8 cellular contexts compared by ENCODE assay signal in the genomic region with DNA sequence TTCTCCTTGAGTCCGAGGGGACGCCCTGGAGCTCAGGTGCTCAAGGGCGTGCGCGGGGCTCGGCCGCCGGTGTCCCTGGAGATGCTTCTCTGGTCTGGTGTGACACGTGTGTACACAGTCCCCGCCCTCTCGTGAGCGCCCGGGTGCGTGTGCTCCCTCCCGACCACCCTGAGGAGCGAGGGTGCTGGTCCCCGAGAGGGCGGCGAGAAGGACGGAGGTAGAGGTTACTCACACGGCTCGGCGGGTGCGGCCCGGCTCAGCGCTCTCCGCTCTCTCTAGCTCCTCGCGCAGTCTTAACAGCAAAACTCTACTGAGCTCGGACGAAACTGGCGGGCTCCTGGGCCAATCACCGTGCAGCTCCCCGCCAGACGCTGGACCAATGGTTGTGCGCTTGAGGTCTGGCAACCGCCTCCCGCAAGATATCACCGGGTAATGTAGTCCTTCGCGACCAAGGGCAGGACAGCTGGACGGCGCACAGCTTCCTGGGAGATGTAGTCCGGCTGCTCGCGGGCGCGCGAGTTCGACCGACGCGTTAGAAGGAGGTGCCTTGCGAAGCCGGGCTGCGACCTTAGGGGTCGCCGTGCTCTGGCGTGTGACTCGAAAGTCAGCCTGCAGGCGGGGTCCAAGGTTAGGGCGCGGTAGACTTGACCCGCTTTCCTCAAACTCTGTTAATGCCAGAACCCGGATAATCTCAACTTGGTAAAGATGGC. TPM values are rescaled to one million over a fixed set of nuclear protein-coding genes. Genes with fewer than 3 reads are reported as not detected.
A peak's percentile ranks its signal among the peaks of the same experiment; 100 is the strongest.
DNase-seq lines count a peak whose midpoint lies in the region; ATAC-seq and TF ChIP-seq lines count a peak whose summit lies in the region.

A gene (minus strand): TSS at position 312 of the 710 bp plus-strand sequence. CDS start 2,669 bp downstream, outside the sequence.

- ATAC-seq in HG02610 (IDR thresholded peaks at IDR 0.05; ENCODE audit: unreplicated experiment) (peak; percentile 94), omental fat pad (ENCODE audit: low FRiP score) (peak; percentile 99)
- ATAC-seq in activated naive CD4-positive, alpha-beta T cell treated with anti-CD3 and anti-CD28 coated beads, Interleukin-2, amount 50 U/mL, for 72 hours, result peak; percentile 94

- H3K27ac Mint-ChIP-seq in activated naive CD4-positive, alpha-beta T cell treated with anti-CD3 and anti-CD28 coated beads, Interleukin-2, amount 50 U/mL, for 72 hours, result peak within 1 kb of the TSS; percentile 94 to 100

- DNase-seq in NCI-H1092 treated with DMSO at 0.1 percent for 48 hours (lab: John Stamatoyannopoulos, UW), result peak; percentile 97
- DNase-seq in SKM-1 (lab: John Stamatoyannopoulos, UW; ENCODE audit: unreplicated experiment), result peak; percentile 93
- DNase-seq in activated naive CD4-positive, alpha-beta T cell treated with anti-CD3 and anti-CD28 coated beads, Interleukin-2, amount 50 U/mL, for 72 hours (ENCODE audit: low spot score in 2 of 2), result peak; percentile 93 to 98
- DNase-seq in glomerular endothelial cell (ENCODE audit: extremely low read depth, low read depth, low spot score), result peak; percentile 86
- DNase-seq in omental fat pad (ENCODE audit: low spot score), result peak; percentile 88
- DNase-seq in testis, result peak; percentile 100

- H3K9me3 Mint-ChIP-seq in activated naive CD4-positive, alpha-beta T cell treated with anti-CD3 and anti-CD28 coated beads, Interleukin-2, amount 50 U/mL, for 72 hours, result no peaks in the 10 kb centered on the region

- 0% methylated on average over 23 to 62 of the region's 65 CpGs for WGBS in testis, 2 donors

- TF ChIP-seq CTCF in omental fat pad (IDR thresholded peaks at IDR 0.05), result no peak
- TF ChIP-seq CTCF in testis (IDR thresholded peaks at IDR 0.05), result peak in 1 of 3 experiments; percentile 25

- H3K27me3 ChIP-seq in testis, result no peaks in the 10 kb centered on the region

- H3K36me3 Mint-ChIP-seq in activated naive CD4-positive, alpha-beta T cell treated with anti-CD3 and anti-CD28 coated beads, Interleukin-2, amount 50 U/mL, for 72 hours, result peaks cover 20 to 31% of the 10 kb centered on the region in 2 donors

- H3K36me3 ChIP-seq in testis (ENCODE audit: low read depth, missing control alignments), result no peaks in the 10 kb centered on the region

- TF ChIP-seq POLR2A in GM10847 (IDR thresholded peaks at IDR 0.05; ENCODE audit: extremely low read depth, insufficient read length) (peak; percentile 94), testis (IDR thresholded peaks at IDR 0.05) (peak; percentile 79)

- intact Hi-C loops in testis (cut with DNase I; ENCODE audit: low total_unique reads), result no loop called here

- peak within 1 kb of the TSS; percentile 79 to 80 for H3K4me3 ChIP-seq in testis

- H3K27ac ChIP-seq in testis, result peak within 1 kb of the TSS; percentile 89 to 96

- H3K4me1 ChIP-seq in testis, result no peaks in the 10 kb centered on the region

- H3K9me3 ChIP-seq in testis, result no peaks in the 10 kb centered on the region

RNA-seq across cellular contexts. Expression of the gene that starts here (rescaled TPM):
- 100 to 1,000 TPM in 1 of 2 donors, 10 to 100 TPM in 1; 74.4 to 110 TPM for total RNA-seq in activated naive CD4-positive, alpha-beta T cell treated with anti-CD3 and anti-CD28 coated beads, Interleukin-2, amount 50 U/mL, for 72 hours
- 5.8 and 11.7 TPM in 2 replicates for total RNA-seq in glomerular endothelial cell
- total RNA-seq in omental fat pad, result 10 to 100 TPM; 14.2 to 30.4 (median 19.5) TPM
- 10 to 100 TPM; 34.3 to 44.6 TPM for total RNA-seq in testis
- 98.0 TPM for polyA plus RNA-seq in testis (ENCODE audit: insufficient read depth, low read depth, low replicate concordance)

Comparison
In these comparisons a context has a peak if more than half of its experiments do, and no peak if none do; other contexts are left out.
1. Peak in every context shown above with its lines: DNase-seq, ATAC-seq, H3K4me3 ChIP-seq and H3K27ac ChIP-seq.